ENCODE assay signal across 1 cellular context in the genomic region with DNA sequence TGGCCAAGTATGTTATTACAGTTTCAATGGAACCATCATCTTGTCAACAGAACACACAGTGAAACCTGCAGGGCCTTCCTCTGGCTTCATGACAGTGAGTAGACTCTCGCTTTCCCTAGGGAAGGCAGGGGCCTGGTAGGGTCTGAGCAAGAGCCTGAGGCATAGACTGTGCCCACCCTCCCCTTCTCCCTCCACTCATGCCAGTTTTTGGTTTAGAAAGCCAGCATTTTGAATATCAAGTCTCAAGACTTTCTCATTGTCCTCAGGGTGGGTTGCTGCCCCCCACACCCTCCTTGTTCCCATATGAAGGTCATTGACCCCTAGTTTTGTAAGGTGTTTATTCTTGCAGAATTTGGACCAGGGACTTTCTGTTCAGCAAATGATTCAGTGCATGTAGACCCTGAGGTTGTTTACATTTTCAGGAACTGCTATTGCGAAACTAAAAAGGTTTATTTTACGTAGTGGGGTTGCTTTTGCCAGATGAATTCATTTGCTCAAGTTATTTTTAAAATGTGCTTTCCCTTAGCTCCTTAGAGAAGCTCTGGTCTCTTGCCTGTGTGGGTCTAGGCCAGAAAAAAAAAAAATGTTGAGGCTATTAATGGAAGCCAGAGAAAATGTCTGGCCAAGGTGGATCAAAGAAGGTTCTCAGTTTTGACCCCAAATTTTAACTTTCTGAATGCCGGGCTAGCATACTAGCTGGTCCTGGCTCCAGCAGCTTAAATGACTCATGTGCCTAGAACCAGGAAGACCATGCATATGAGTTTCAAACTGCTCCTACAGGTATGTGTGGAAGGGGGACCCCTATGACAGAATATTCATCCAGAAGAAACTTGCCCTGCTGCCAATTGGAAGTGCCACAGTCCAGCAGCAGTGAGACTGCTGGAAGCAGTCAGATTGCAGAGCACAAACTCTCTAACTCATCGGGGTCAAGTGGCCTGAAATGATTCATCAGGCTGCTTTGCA.
TF ChIP-seq lines count a peak whose summit lies in the region.

No MANE protein-coding gene starts in this region.

TF ChIP-seq in HepG2, 621 proteins besides CTCF, POLR2A, EP300 and RAD21 (continued from another document):
- TF ChIP-seq, protein P1, sequence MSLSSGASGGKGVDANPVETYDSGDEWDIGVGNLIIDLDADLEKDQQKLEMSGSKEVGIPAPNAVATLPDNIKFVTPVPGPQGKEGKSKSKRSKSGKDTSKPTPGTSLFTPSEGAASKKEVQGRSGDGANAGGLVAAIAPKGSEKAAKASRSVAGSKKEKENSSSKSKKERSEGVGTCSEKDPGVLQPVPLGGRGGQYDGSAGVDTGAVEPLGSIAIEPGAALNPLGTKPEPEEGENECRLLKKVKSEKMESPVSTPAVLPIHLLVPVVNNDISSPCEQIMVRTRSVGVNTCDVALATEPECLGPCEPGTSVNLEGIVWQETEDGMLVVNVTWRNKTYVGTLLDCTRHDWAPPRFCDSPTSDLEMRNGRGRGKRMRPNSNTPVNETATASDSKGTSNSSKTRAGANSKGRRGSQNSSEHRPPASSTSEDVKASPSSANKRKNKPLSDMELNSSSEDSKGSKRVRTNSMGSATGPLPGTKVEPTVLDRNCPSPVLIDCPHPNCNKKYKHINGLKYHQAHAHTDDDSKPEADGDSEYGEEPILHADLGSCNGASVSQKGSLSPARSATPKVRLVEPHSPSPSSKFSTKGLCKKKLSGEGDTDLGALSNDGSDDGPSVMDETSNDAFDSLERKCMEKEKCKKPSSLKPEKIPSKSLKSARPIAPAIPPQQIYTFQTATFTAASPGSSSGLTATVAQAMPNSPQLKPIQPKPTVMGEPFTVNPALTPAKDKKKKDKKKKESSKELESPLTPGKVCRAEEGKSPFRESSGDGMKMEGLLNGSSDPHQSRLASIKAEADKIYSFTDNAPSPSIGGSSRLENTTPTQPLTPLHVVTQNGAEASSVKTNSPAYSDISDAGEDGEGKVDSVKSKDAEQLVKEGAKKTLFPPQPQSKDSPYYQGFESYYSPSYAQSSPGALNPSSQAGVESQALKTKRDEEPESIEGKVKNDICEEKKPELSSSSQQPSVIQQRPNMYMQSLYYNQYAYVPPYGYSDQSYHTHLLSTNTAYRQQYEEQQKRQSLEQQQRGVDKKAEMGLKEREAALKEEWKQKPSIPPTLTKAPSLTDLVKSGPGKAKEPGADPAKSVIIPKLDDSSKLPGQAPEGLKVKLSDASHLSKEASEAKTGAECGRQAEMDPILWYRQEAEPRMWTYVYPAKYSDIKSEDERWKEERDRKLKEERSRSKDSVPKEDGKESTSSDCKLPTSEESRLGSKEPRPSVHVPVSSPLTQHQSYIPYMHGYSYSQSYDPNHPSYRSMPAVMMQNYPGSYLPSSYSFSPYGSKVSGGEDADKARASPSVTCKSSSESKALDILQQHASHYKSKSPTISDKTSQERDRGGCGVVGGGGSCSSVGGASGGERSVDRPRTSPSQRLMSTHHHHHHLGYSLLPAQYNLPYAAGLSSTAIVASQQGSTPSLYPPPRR (CRISPR knock-in tag; IDR thresholded peaks at IDR 0.05; ENCODE audit: borderline replicate concordance) = 0 out of 2 replicates have a peak, but pooled peaks have one; percentile 31
- no peak for TF ChIP-seq ZMYM2 (CRISPR knock-in tag; IDR thresholded peaks at IDR 0.05)
- peak; percentile 85 for TF ChIP-seq NR2F6 (IDR thresholded peaks at IDR 0.05)
- TF ChIP-seq NR2F6 (CRISPR knock-in tag; IDR thresholded peaks at IDR 0.05) = peak; percentile 82
- TF ChIP-seq, protein P2, sequence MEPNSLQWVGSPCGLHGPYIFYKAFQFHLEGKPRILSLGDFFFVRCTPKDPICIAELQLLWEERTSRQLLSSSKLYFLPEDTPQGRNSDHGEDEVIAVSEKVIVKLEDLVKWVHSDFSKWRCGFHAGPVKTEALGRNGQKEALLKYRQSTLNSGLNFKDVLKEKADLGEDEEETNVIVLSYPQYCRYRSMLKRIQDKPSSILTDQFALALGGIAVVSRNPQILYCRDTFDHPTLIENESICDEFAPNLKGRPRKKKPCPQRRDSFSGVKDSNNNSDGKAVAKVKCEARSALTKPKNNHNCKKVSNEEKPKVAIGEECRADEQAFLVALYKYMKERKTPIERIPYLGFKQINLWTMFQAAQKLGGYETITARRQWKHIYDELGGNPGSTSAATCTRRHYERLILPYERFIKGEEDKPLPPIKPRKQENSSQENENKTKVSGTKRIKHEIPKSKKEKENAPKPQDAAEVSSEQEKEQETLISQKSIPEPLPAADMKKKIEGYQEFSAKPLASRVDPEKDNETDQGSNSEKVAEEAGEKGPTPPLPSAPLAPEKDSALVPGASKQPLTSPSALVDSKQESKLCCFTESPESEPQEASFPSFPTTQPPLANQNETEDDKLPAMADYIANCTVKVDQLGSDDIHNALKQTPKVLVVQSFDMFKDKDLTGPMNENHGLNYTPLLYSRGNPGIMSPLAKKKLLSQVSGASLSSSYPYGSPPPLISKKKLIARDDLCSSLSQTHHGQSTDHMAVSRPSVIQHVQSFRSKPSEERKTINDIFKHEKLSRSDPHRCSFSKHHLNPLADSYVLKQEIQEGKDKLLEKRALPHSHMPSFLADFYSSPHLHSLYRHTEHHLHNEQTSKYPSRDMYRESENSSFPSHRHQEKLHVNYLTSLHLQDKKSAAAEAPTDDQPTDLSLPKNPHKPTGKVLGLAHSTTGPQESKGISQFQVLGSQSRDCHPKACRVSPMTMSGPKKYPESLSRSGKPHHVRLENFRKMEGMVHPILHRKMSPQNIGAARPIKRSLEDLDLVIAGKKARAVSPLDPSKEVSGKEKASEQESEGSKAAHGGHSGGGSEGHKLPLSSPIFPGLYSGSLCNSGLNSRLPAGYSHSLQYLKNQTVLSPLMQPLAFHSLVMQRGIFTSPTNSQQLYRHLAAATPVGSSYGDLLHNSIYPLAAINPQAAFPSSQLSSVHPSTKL (CRISPR knock-in tag; IDR thresholded peaks at IDR 0.05) = peak; percentile 88
- TF ChIP-seq TRIM24 (CRISPR knock-in tag; IDR thresholded peaks at IDR 0.05) = peak; percentile 68; the same call in 1 of the 2 replicates
- TF ChIP-seq ZBTB7B (CRISPR knock-in tag; IDR thresholded peaks at IDR 0.05) = peak; percentile 67
- 0 out of 2 replicates have a peak, but pooled peaks have one; percentile 28 for TF ChIP-seq TBX2 (CRISPR knock-in tag; IDR thresholded peaks at IDR 0.05; ENCODE audit: borderline replicate concordance)
- no peak for TF ChIP-seq ZNF570 (CRISPR knock-in tag; IDR thresholded peaks at IDR 0.05; ENCODE audit: borderline replicate concordance)
- no peak for TF ChIP-seq CREB3 (CRISPR knock-in tag; IDR thresholded peaks at IDR 0.05)
- TF ChIP-seq MED1 (CRISPR knock-in tag; IDR thresholded peaks at IDR 0.05) = peak; percentile 31; the same call in 1 of the 2 replicates
- peak; percentile 76; the same call in 1 of the 2 replicates for TF ChIP-seq FOXK1 (CRISPR knock-in tag; IDR thresholded peaks at IDR 0.05; ENCODE audit: borderline replicate concordance, low read depth)
- TF ChIP-seq BCL6 (CRISPR knock-in tag; IDR thresholded peaks at IDR 0.05) = peak; percentile 93
- TF ChIP-seq, protein P3, sequence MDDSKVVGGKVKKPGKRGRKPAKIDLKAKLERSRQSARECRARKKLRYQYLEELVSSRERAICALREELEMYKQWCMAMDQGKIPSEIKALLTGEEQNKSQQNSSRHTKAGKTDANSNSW (CRISPR knock-in tag; IDR thresholded peaks at IDR 0.05; ENCODE audit: borderline replicate concordance) = no peak
